11 cellular contexts compared by ENCODE assay signal in genomic region chr14:23119362-23120327, GRCh38. TPM values are rescaled to one million over a fixed set of nuclear protein-coding genes. Genes with fewer than 3 reads are reported as not detected.
DNase-seq lines count a peak whose midpoint lies in the region; ATAC-seq and TF ChIP-seq lines count a peak whose summit lies in the region.
"Had no signal": no experiment of that assay in that cellular context is flagged by ENCODE, and none has a peak within 500 bp of the region (broad histone marks: within the 10 kb centered on the region; RNA-seq: fewer than 3 reads in every experiment).

No MANE protein-coding gene starts in this region.

- TF ChIP-seq CTCF in GM06990 (IDR thresholded peaks at IDR 0.05; ENCODE audit: insufficient read depth, low read length, poor library complexity, severe bottlenecking) (no peak), mesothelial cell of epicardium (IDR thresholded peaks at IDR 0.05; ENCODE audit: unreplicated experiment) (no peak)

- H3K4me1 Mint-ChIP-seq in naive thymus-derived CD4-positive, alpha-beta T cell = peaks cover 30 to 72% (median 48%) of the 10 kb centered on the region in 7 donors
- H3K4me1 Mint-ChIP-seq in mesothelial cell of epicardium = peaks cover 17% of the 10 kb centered on the region

- H3K27me3 ChIP-seq in GM06990 (replicated peaks; ENCODE audit: control insufficient read depth, insufficient read depth, low read length) = no peaks in the 10 kb centered on the region
- no peaks in the 10 kb centered on the region for H3K27me3 ChIP-seq in naive thymus-derived CD4-positive, alpha-beta T cell (ENCODE audit: control insufficient read depth in 2 of 2, insufficient read depth in 2 of 2, low read length in 2 of 2)
- H3K27me3 ChIP-seq: ascending aorta had no signal

- H3K27me3 Mint-ChIP-seq in naive thymus-derived CD4-positive, alpha-beta T cell = peaks cover 0 to 8% (median 0%) of the 10 kb centered on the region in 5 donors
- peaks cover 4% of the 10 kb centered on the region for H3K27me3 Mint-ChIP-seq in mesothelial cell of epicardium (ENCODE audit: low read depth)

- no peaks in the 10 kb centered on the region for H3K36me3 ChIP-seq in GM06990 (ENCODE audit: control insufficient read depth, insufficient read depth, low read length)
- H3K36me3 ChIP-seq in naive thymus-derived CD4-positive, alpha-beta T cell (ENCODE audit: control insufficient read depth in 2 of 3, insufficient read depth in 3 of 3, low read length in 3 of 3) = no peaks in the 10 kb centered on the region
- H3K36me3 ChIP-seq: ascending aorta, gastrocnemius medialis had no signal

- H3K27ac ChIP-seq in naive thymus-derived CD4-positive, alpha-beta T cell (ENCODE audit: low read depth, low read length) = peak overlapping the region; percentile 71
- H3K27ac ChIP-seq: ascending aorta, gastrocnemius medialis had no signal

- CTCF ChIA-PET in naive thymus-derived CD4-positive, alpha-beta T cell (lab: Charles Lee) = interaction anchor here (0.7 to 9.6 kb wide), 25 partner anchors 9 to 260 kb away, joined by 3 to 250 read pairs (median 5); partner anchors contain the start of genes ACIN1, C14orf119 and SLC7A8

- H3K9me3 Mint-ChIP-seq in naive thymus-derived CD4-positive, alpha-beta T cell = peaks cover 0 to 2% (median 0%) of the 10 kb centered on the region in 11 donors
- H3K9me3 Mint-ChIP-seq in mesothelial cell of epicardium = no peaks in the 10 kb centered on the region
- H3K9me3 Mint-ChIP-seq: H9 had no signal

- H3K4me3 Mint-ChIP-seq in naive thymus-derived CD4-positive, alpha-beta T cell = peak overlapping the region; percentile 63 to 87 (median 74)
- H3K4me3 Mint-ChIP-seq in mesothelial cell of epicardium = no peak overlapping the region

- H3K9me3 ChIP-seq in naive thymus-derived CD4-positive, alpha-beta T cell (ENCODE audit: control insufficient read depth in 2 of 3, low read length in 3 of 3) = no peaks in the 10 kb centered on the region
- H3K9me3 ChIP-seq: ascending aorta, gastrocnemius medialis had no signal

- peak overlapping the region; percentile 90 to 99 (median 96) for H3K27ac Mint-ChIP-seq in naive thymus-derived CD4-positive, alpha-beta T cell
- no peak overlapping the region for H3K27ac Mint-ChIP-seq in mesothelial cell of epicardium

- intact Hi-C loops in naive thymus-derived CD4-positive, alpha-beta T cell (cut with micrococcal nuclease) = loop anchor here (1.0 to 2.0 kb wide), 11 partner anchors 24 to 261 kb away; partner anchors contain the start of genes ACIN1 (in 2 of the 2), C14orf119 (in 2 of the 2) and PABPN1 (in 1 of the 2)

- peak; percentile 58 for ATAC-seq in naive thymus-derived CD4-positive, alpha-beta T cell

- DNase-seq in GM06990 (ENCODE audit: extremely low read depth, insufficient read length) (peak; percentile 50), NOMO-1 (lab: John Stamatoyannopoulos, UW; ENCODE audit: unreplicated experiment in 2 of 2) (peak; percentile 89 to 90), activated T-helper 1 cell treated with Interleukin-2 at 50 U/mL for 16 hours (ENCODE audit: low read depth) (peak; percentile 22), DMS153 (lab: John Stamatoyannopoulos, UW) (no peak), mesothelial cell of epicardium (ENCODE audit: low spot score in 2 of 2, unreplicated experiment in 2 of 2) (no peak), NCI-H1048 (lab: John Stamatoyannopoulos, UW) (no peak), NCI-H2196 treated with DMSO at 0.1 percent for 48 hours (lab: John Stamatoyannopoulos, UW; ENCODE audit: unreplicated experiment) (no peak)
- peak; percentile 28 to 74 (median 67) for DNase-seq in naive thymus-derived CD4-positive, alpha-beta T cell
- DNase-seq: gastrocnemius medialis, H9 had no signal

- no peaks in the 10 kb centered on the region for H3K36me3 Mint-ChIP-seq in naive thymus-derived CD4-positive, alpha-beta T cell
- H3K36me3 Mint-ChIP-seq in mesothelial cell of epicardium = no peaks in the 10 kb centered on the region

- H3K4me1 ChIP-seq in naive thymus-derived CD4-positive, alpha-beta T cell (ENCODE audit: control insufficient read depth in 2 of 2, insufficient read depth in 2 of 2, low read length in 2 of 2) = peaks cover 21 to 41% of the 10 kb centered on the region in 2 donors

- POLR2A ChIA-PET in naive thymus-derived CD4-positive, alpha-beta T cell (lab: Charles Lee) = interaction anchor here (0.5 to 6.3 kb wide), 19 partner anchors 10 to 837 kb away, joined by 3 to 75 read pairs (median 4); partner anchors contain the start of genes ACIN1, C14orf119, PABPN1 and PPP1R3E

- no peak overlapping the region for H3K4me3 ChIP-seq in GM06990 (replicated peaks; ENCODE audit: low read depth, low read length)
- peak overlapping the region; percentile 53 for H3K4me3 ChIP-seq in naive thymus-derived CD4-positive, alpha-beta T cell (ENCODE audit: low read length)
- H3K4me3 ChIP-seq: ascending aorta, gastrocnemius medialis had no signal

RNA-seq across cellular contexts. Expression of gene CEBPE, which starts 0.6 kb away (rescaled TPM):
- total RNA-seq in naive thymus-derived CD4-positive, alpha-beta T cell = 1 to 10 TPM in 3 of 5 experiments, under 1 TPM in 2; 0.19 to 1.7 (median 1.2) TPM
- polyA plus RNA-seq in naive thymus-derived CD4-positive, alpha-beta T cell = under 1 TPM; 0.60 to 0.65 TPM
- not detected in 3 replicates for total RNA-seq in mesothelial cell of epicardium
- total RNA-seq: ascending aorta, gastrocnemius medialis, H9 had no signal

RNA-seq across cellular contexts. Expression of gene CIROP, which starts 14.9 kb away (rescaled TPM):
- total RNA-seq in naive thymus-derived CD4-positive, alpha-beta T cell = not detected
- polyA plus RNA-seq in naive thymus-derived CD4-positive, alpha-beta T cell = not detected
- not detected in 3 replicates for total RNA-seq in mesothelial cell of epicardium
- total RNA-seq: ascending aorta, gastrocnemius medialis, H9 had no signal

RNA-seq across cellular contexts. Expression of gene C14orf119, which starts 24.3 kb away (rescaled TPM):
- total RNA-seq in naive thymus-derived CD4-positive, alpha-beta T cell = 10 to 100 TPM in 4 of 5 experiments, 1 to 10 TPM in 1; 6.0 to 49.9 (median 43.4) TPM
- 100 to 1,000 TPM in 1 of 2 donors, 10 to 100 TPM in 1; 80.4 to 169 TPM for polyA plus RNA-seq in naive thymus-derived CD4-positive, alpha-beta T cell
- total RNA-seq in mesothelial cell of epicardium = 43.2 to 48.5 TPM (median 45.6 TPM) in 3 replicates

RNA-seq across cellular contexts. Expression of gene ACIN1, which starts 24.7 kb away (rescaled TPM):
- total RNA-seq in naive thymus-derived CD4-positive, alpha-beta T cell = 100 to 1,000 TPM; 222 to 360 (median 301) TPM
- polyA plus RNA-seq in naive thymus-derived CD4-positive, alpha-beta T cell = 10 to 100 TPM in 1 of 2 donors, 1 to 10 TPM in 1; 8.7 to 18.6 TPM
- total RNA-seq in mesothelial cell of epicardium = 372 to 401 TPM (median 374 TPM) in 3 replicates

Comparison
In these comparisons a context has a peak if more than half of its experiments do, and no peak if none do; other contexts are left out.
1. DNase-seq: peak in GM06990 (single experiment), NOMO-1 (2 of 2), activated T-helper 1 cell treated with Interleukin-2 at 50 U/mL for 16 hours (single experiment) and naive thymus-derived CD4-positive, alpha-beta T cell (9 of 9); none in DMS153 (single experiment), mesothelial cell of epicardium (0 of 2), NCI-H1048 (single experiment) and NCI-H2196 treated with DMSO at 0.1 percent for 48 hours (single experiment).